ENCODE assay signal across 8 cellular contexts in the genomic region with DNA sequence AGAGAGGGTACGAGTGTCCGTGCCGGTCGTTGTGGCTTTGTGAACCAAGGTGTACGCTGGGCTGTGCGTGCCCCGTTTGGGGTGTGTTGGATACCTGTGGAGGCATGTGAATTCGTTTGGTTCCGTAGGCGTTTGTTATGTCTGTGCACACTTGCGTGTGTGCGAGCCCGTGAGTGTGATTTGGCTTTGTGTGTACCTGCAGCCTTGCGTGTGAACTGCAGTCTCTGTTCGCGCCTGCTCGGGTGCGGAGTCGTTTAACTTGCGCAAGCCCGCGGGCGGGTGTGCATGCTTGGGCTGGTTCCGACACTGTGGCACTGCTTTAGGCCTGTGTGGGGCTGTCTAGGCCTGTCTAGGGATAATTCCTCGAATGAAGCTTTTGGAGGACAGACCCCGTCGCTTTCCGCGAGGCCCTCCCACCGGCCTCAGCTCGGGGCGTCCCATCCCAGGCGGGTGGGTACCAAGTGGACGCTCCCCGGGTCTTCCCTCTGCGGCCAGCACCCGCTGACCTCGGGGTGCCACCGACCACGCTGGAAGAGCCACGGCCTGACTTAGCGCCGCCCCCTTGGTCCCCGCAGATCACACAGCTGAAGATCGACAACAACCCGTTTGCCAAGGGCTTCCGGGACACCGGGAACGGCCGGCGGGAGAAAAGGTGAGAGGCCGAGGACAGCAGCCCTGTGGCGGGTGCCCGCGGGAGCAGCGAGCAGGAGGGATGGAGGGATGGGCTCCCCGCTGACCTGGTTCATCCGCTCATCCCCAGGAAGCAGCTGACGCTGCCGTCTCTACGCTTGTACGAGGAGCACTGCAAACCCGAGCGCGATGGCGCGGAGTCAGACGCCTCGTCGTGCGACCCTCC. TPM values are rescaled to one million over a fixed set of nuclear protein-coding genes. Genes with fewer than 3 reads are reported as not detected.
DNase-seq lines count a peak whose midpoint lies in the region; ATAC-seq and TF ChIP-seq lines count a peak whose summit lies in the region.

No MANE protein-coding gene starts in this region.

- no peaks in the 10 kb centered on the region for H3K9me3 ChIP-seq in CD4-positive, alpha-beta T cell (ENCODE audit: control insufficient read depth, low read length)
- H3K9me3 ChIP-seq in NT2/D1 (ENCODE audit: insufficient read depth, low read length) (peaks cover 7% of the 10 kb centered on the region; the same call in 1 of the 2 replicates), ovary (no peaks in the 10 kb centered on the region)

- DNase-seq in CD4-positive, alpha-beta T cell: no peak
- DNase-seq in NT2/D1 (ENCODE audit: low read depth, low spot score): no peak
- DNase-seq in ovary: peak in 4 of 5 donors; percentile 12 to 35 (median 18)
- no peak for DNase-seq in DMS79 treated with DMSO at 0.1 percent for 48 hours (lab: John Stamatoyannopoulos, UW)
- DNase-seq in CD1c-positive myeloid dendritic cell (ENCODE audit: extremely low spot score): no peak
- DNase-seq in hypothalamus (lab: John Stamatoyannopoulos, UW): no peak
- DNase-seq in cerebellum (ENCODE audit: low spot score): no peak

- H3K27me3 ChIP-seq in CD4-positive, alpha-beta T cell (ENCODE audit: control insufficient read depth, insufficient read depth, low read length): peaks cover 88% of the 10 kb centered on the region
- peaks cover 98% of the 10 kb centered on the region for H3K27me3 ChIP-seq in NT2/D1 (ENCODE audit: insufficient read depth, insufficient read length)
- H3K27me3 ChIP-seq in ovary: no peaks in the 10 kb centered on the region

- POLR2A ChIA-PET in CD4-positive, alpha-beta T cell (lab: Charles Lee): interaction anchor here (1.0 kb wide), 1 partner anchor 8 kb away, joined by 4 read pairs; no protein-coding TSS in a partner anchor

- no peak for TF ChIP-seq POLR2A in ovary (IDR thresholded peaks at IDR 0.05)

- no peaks in the 10 kb centered on the region for H3K36me3 ChIP-seq in NT2/D1 (ENCODE audit: insufficient read depth, insufficient read length, low read length)
- no peaks in the 10 kb centered on the region for H3K36me3 ChIP-seq in ovary

- peaks cover 52% of the 10 kb centered on the region for H3K4me1 Mint-ChIP-seq in CD4-positive, alpha-beta T cell (ENCODE audit: low read depth)

- H3K27ac ChIP-seq in CD4-positive, alpha-beta T cell (ENCODE audit: low read depth, low read length): no peak overlapping the region
- H3K27ac ChIP-seq in ovary: peak overlapping the region in 1 of 2 donors; percentile 44

- peak overlapping the region; percentile 77 for H3K9ac ChIP-seq in NT2/D1 (ENCODE audit: insufficient read length, low read depth)

- peak overlapping the region; percentile 45 for H3K4me3 ChIP-seq in NT2/D1 (ENCODE audit: insufficient read length, low read depth)
- peak overlapping the region; percentile 6 for H3K4me3 ChIP-seq in ovary

- intact Hi-C loops in CD4-positive, alpha-beta T cell (cut with DNase I, micrococcal nuclease): loop anchor here in 1 of 2 experiments (10.0 kb wide), 2 partner anchors 269 to 679 kb away; no protein-coding TSS in a partner anchor
- intact Hi-C loops in ovary (cut with DNase I): loop anchor here in 3 of 4 donors (10.0 kb wide), 2 partner anchors 399 to 679 kb away; no protein-coding TSS in a partner anchor

- WGBS in ovary, 3 donors: 56 to 70% (median 60%) methylated on average over 60 to 71 of the region's 71 CpGs

- H3K9me3 Mint-ChIP-seq in CD4-positive, alpha-beta T cell: no peaks in the 10 kb centered on the region

- no peak overlapping the region for H3K27ac Mint-ChIP-seq in CD4-positive, alpha-beta T cell

- no peak for TF ChIP-seq EP300 in ovary (IDR thresholded peaks at IDR 0.05)

- CTCF ChIA-PET in CD4-positive, alpha-beta T cell (lab: Charles Lee): interaction anchor here (2.1 kb wide), 1 partner anchor 8 kb away, joined by 6 read pairs; no protein-coding TSS in a partner anchor

- ATAC-seq in CD4-positive, alpha-beta T cell (ENCODE audit: poor library complexity): peak; percentile 25
- ATAC-seq in esophagus mucosa: peak; percentile 79

- no peak for TF ChIP-seq CTCF in CD4-positive, alpha-beta T cell (IDR thresholded peaks at IDR 0.05)
- TF ChIP-seq CTCF in ovary (IDR thresholded peaks at IDR 0.05): no peak

- H3K4me1 ChIP-seq in NT2/D1 (ENCODE audit: insufficient read depth, insufficient read length): peaks cover 28% of the 10 kb centered on the region
- peaks cover 3% of the 10 kb centered on the region for H3K4me1 ChIP-seq in ovary (ENCODE audit: insufficient read depth)

- peaks cover 70% of the 10 kb centered on the region for H3K27me3 Mint-ChIP-seq in CD4-positive, alpha-beta T cell

- H3K36me3 Mint-ChIP-seq in CD4-positive, alpha-beta T cell (ENCODE audit: low read depth): no peaks in the 10 kb centered on the region

- peak overlapping the region; percentile 69 for H3K4me3 Mint-ChIP-seq in CD4-positive, alpha-beta T cell

RNA-seq across cellular contexts. Expression of a gene that starts 4.4 kb away (rescaled TPM):
- total RNA-seq in CD4-positive, alpha-beta T cell: under 1 TPM in 1 of 2 experiments, not detected in 1; 0.06 TPM
- total RNA-seq in esophagus mucosa (1.6 TPM), ovary (10 to 100 TPM in 4 of 7 donors, 1 to 10 TPM in 3; 5.6 to 22.2 (median 16.9) TPM), cerebellum (1.3 TPM)
- polyA plus RNA-seq in ovary: 10 to 100 TPM in 1 of 2 donors, 1 to 10 TPM in 1; 4.8 to 16.0 TPM

RNA-seq across cellular contexts. Expression of a gene that starts 48.1 kb away (rescaled TPM):
- not detected for total RNA-seq in CD4-positive, alpha-beta T cell
- total RNA-seq in esophagus mucosa (not detected), ovary (under 1 TPM in 1 of 7 donors, not detected in 6; 0.18 TPM), cerebellum (not detected)
- not detected for polyA plus RNA-seq in ovary

Comparison
In these comparisons a context has a peak if more than half of its experiments do, and no peak if none do; other contexts are left out.
1. DNase-seq: peak in ovary (4 of 5); none in CD4-positive, alpha-beta T cell (0 of 10), NT2/D1 (single experiment), DMS79 treated with DMSO at 0.1 percent for 48 hours (single experiment), CD1c-positive myeloid dendritic cell (single experiment), hypothalamus (0 of 51) and cerebellum (single experiment).